Comparison of ENCODE assay signal across 8 cellular contexts in the genomic region with DNA sequence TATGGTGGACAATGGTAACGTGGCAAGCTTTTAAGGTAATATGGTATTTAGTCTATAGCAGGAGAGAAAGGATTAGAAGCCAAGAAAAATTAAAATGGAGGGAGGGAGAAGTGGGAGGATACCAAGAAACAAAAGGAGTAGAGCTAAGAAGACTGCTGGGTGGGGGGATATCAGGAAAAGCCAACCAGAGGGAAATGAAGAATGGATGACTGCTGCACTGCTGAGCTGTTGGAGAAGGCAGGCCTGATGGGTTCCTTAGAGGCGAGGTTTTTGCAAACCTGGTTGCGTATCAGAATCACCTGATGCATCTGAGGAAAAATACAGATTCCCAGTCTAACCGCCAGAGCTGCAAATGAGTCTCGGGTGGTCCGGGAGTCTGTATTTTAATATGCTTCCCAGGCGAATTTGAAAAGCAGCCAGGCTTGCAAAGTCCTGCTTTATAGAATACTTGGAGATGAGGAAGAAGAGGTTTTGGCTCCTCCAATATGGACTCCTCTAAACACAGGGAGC. TPM values are rescaled to one million over a fixed set of nuclear protein-coding genes. Genes with fewer than 3 reads are reported as not detected.
DNase-seq lines count a peak whose midpoint lies in the region; ATAC-seq and TF ChIP-seq lines count a peak whose summit lies in the region.

No MANE protein-coding gene starts in this region.

- TF ChIP-seq CTCF in cardiac muscle cell (IDR thresholded peaks at IDR 0.05; ENCODE audit: low read depth, low read length) (no peak), ascending aorta (IDR thresholded peaks at IDR 0.05) (no peak), lower lobe of right lung (IDR thresholded peaks at IDR 0.05) (no peak), uterus (IDR thresholded peaks at IDR 0.05) (no peak)

- H3K9me3 ChIP-seq in cardiac muscle cell (ENCODE audit: low read depth) (peaks cover 3% of the 10 kb centered on the region), ascending aorta (no peaks in the 10 kb centered on the region), lower lobe of right lung (no peaks in the 10 kb centered on the region), uterus (no peaks in the 10 kb centered on the region)

- TF ChIP-seq POLR2A in uterus (IDR thresholded peaks at IDR 0.05), result no peak

- DNase-seq in cardiac muscle cell (ENCODE audit: low read depth in 1 of 2, low spot score in 1 of 2), result peak in 1 of 2 donors; percentile 5
- DNase-seq in cardiac septum (ENCODE audit: low spot score), result no peak
- no peak for DNase-seq in ascending aorta (ENCODE audit: low spot score in 2 of 2)
- no peak for DNase-seq in lower lobe of right lung
- DNase-seq in uterus, result no peak
- DNase-seq in NK-92 (lab: John Stamatoyannopoulos, UW; ENCODE audit: unreplicated experiment), result no peak
- DNase-seq in NAMALWA (ENCODE audit: low spot score), result no peak

- ATAC-seq in lower lobe of right lung (no peak), HG02970 (IDR thresholded peaks at IDR 0.05; ENCODE audit: low FRiP score, unreplicated experiment) (no peak)

- no peaks in the 10 kb centered on the region for H3K27me3 ChIP-seq in cardiac muscle cell
- no peaks in the 10 kb centered on the region for H3K27me3 ChIP-seq in ascending aorta
- H3K27me3 ChIP-seq in lower lobe of right lung (ENCODE audit: low read depth), result no peaks in the 10 kb centered on the region
- H3K27me3 ChIP-seq in uterus, result no peaks in the 10 kb centered on the region

- H3K36me3 ChIP-seq in cardiac muscle cell (peaks cover 3% of the 10 kb centered on the region), ascending aorta (no peaks in the 10 kb centered on the region), lower lobe of right lung (no peaks in the 10 kb centered on the region), uterus (no peaks in the 10 kb centered on the region)

- H3K4me3 ChIP-seq in cardiac muscle cell (peak overlapping the region; percentile 96), ascending aorta (peak overlapping the region; percentile 71 to 76), lower lobe of right lung (peak overlapping the region; percentile 70), uterus (peak overlapping the region; percentile 59 to 93)

- H3K27ac ChIP-seq in cardiac muscle cell (no peak overlapping the region), ascending aorta (peak overlapping the region; percentile 87 to 88), lower lobe of right lung (no peak overlapping the region), uterus (peak overlapping the region; percentile 79 to 86)

- H3K4me1 ChIP-seq in cardiac muscle cell (ENCODE audit: low read depth), result no peaks in the 10 kb centered on the region
- H3K4me1 ChIP-seq in ascending aorta, result no peaks in the 10 kb centered on the region
- peaks cover 11% of the 10 kb centered on the region for H3K4me1 ChIP-seq in lower lobe of right lung
- H3K4me1 ChIP-seq in uterus, result no peaks in the 10 kb centered on the region

- intact Hi-C loops in cardiac septum (cut with DNase I) (no loop called here), ascending aorta (cut with DNase I) (loop anchor here (5.0 to 10.0 kb wide), 5 partner anchors 260 to 637 kb away; partner anchors contain the start of genes NDUFA1, NKRF and RNF113A), lower lobe of right lung (cut with DNase I) (no loop called here), uterus (cut with DNase I; ENCODE audit: low total_unique reads) (no loop called here)

RNA-seq across cellular contexts. Expression of gene PGRMC1, which starts 1.5 kb away (rescaled TPM):
- 156 and 171 TPM in 2 replicates for total RNA-seq in cardiac muscle cell
- polyA plus RNA-seq in cardiac muscle cell, result 121 and 147 TPM in 2 replicates
- 16.5 TPM for total RNA-seq in cardiac septum
- total RNA-seq in ascending aorta, result 117 TPM
- 71.6 TPM for total RNA-seq in lower lobe of right lung
- 100 to 1,000 TPM in 3 of 4 donors, 10 to 100 TPM in 1; 94.0 to 361 (median 121) TPM for total RNA-seq in uterus

Comparison
In these comparisons a context has a peak if more than half of its experiments do, and no peak if none do; other contexts are left out.
1. H3K27ac ChIP-seq: peak in ascending aorta (2 of 2) and uterus (2 of 2); none in cardiac muscle cell (single experiment) and lower lobe of right lung (single experiment).
2. Peak in every context shown above with its lines, with median percentiles within 50 percentile points of each other: H3K4me3 ChIP-seq.